ENCODE assay signal across 1 cellular context in genomic region chr10:6128087-6128486, GRCh38.
TF ChIP-seq lines count a peak whose summit lies in the region.

No MANE protein-coding gene starts in this region.

TF ChIP-seq in GM23338, 12 proteins besides CTCF, POLR2A, EP300 and RAD21 (continued from another document):
- no peak for TF ChIP-seq ZNF462 (CRISPR knock-in tag; IDR thresholded peaks at IDR 0.05)
- no peak for TF ChIP-seq ETS1 (IDR thresholded peaks at IDR 0.05)
- TF ChIP-seq POLR2AphosphoS5 (IDR thresholded peaks at IDR 0.05; ENCODE audit: low read depth): no peak
- no peak for TF ChIP-seq EZH2phosphoT487 (IDR thresholded peaks at IDR 0.05; ENCODE audit: unreplicated experiment)
- no peak for TF ChIP-seq CREB1 (CRISPR knock-in tag; IDR thresholded peaks at IDR 0.05; ENCODE audit: low read depth)
